Comparison of ENCODE assay signal across 8 cellular contexts in the genomic region with DNA sequence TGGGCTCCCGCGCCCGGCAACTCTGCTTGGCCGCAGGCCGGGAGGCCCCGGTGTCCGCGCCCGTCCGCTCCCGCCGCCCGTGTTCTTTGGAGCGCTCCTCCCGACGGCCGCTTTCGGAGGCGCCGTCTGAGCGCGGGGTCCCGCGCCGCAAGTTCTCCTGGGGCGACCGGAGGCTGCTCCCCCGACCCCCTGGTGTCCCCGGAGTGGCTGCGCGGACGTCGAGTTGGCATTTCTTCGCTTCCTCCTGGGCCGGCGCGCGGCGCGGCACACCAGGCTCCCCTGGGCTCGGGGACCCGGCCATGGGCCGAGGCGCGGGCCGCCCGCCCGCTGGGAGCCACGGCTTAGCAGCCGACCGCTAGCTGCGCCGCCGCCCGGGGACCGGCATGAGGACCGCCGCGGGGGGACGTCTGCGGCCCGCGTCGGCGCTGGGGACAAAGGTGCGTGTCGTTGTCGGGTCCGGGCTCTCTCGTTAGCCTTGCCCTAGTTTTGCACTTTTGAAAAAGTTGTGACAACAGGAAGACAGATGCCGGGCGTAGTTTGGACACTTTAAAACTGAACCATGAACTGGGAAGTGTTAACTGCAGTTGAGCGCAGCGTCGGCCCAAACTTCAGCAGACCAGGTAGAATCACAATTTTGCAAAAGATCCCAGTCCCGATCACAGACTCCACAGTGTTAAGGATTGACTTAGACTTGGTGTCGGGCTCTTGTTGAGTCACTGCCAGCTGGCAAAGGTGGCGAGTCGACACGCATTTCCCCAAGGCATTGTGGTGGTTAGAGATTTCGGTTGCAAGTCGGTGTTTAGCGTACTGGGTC. TPM values are rescaled to one million over a fixed set of nuclear protein-coding genes. Genes with fewer than 3 reads are reported as not detected.
DNase-seq lines count a peak whose midpoint lies in the region; ATAC-seq and TF ChIP-seq lines count a peak whose summit lies in the region.

No MANE protein-coding gene starts in this region.

- H3K9me3 ChIP-seq in CD8-positive, alpha-beta memory T cell (ENCODE audit: low read length), result no peaks in the 10 kb centered on the region
- H3K9me3 ChIP-seq in T-helper 17 cell (ENCODE audit: control insufficient read depth, low read length, poor library complexity, severe bottlenecking), result no peaks in the 10 kb centered on the region

- TF ChIP-seq CTCF in MCF 10A (IDR thresholded peaks at IDR 0.05; ENCODE audit: unreplicated experiment), result no peak

- CTCF ChIA-PET in CD8-positive, alpha-beta memory T cell (lab: Charles Lee), result no interaction called here
- CTCF ChIA-PET in MCF 10A (lab: Yijun Ruan, JAX), result interaction anchor here (0.6 to 3.7 kb wide), 2 partner anchors 95 to 108 kb away, joined by 3 to 21 read pairs; no protein-coding TSS in a partner anchor

- no peaks in the 10 kb centered on the region for H3K9me3 Mint-ChIP-seq in CD8-positive, alpha-beta memory T cell
- H3K9me3 Mint-ChIP-seq in MCF 10A (ENCODE audit: unreplicated experiment), result no peaks in the 10 kb centered on the region

- H3K27me3 Mint-ChIP-seq in CD8-positive, alpha-beta memory T cell, result no peaks in the 10 kb centered on the region
- H3K27me3 Mint-ChIP-seq in T-helper 17 cell, result no peaks in the 10 kb centered on the region
- H3K27me3 Mint-ChIP-seq in MCF 10A (ENCODE audit: insufficient read depth, unreplicated experiment), result no peaks in the 10 kb centered on the region

- H3K27ac ChIP-seq in CD8-positive, alpha-beta memory T cell (ENCODE audit: low read depth, low read length), result peak overlapping the region; percentile 89

- peak in 2 of 5 donors; percentile 9 to 20 for DNase-seq in CD8-positive, alpha-beta memory T cell
- DNase-seq in T-helper 17 cell, result peak in 2 of 3 donors; percentile 20 to 21
- peak; percentile 78 for DNase-seq in MCF 10A (ENCODE audit: unreplicated experiment)
- DNase-seq in iris pigment epithelial cell (ENCODE audit: low read depth), result peak; percentile 70
- DNase-seq in stimulated activated CD4-positive, alpha-beta T cell treated with anti-CD3 and anti-CD28 coated beads, Interleukin-12 subunit alpha, Interleukin-12 subunit beta, amount 100 ng/mL, for 4 hours, result peak; percentile 33
- no peak for DNase-seq in NCI-H128 (lab: John Stamatoyannopoulos, UW; ENCODE audit: unreplicated experiment)

- H3K4me3 Mint-ChIP-seq in CD8-positive, alpha-beta memory T cell, result peak overlapping the region; percentile 87 to 97 (median 92)
- H3K4me3 Mint-ChIP-seq in T-helper 17 cell (peak overlapping the region; percentile 91), MCF 10A (ENCODE audit: unreplicated experiment) (peak overlapping the region; percentile 96)

- intact Hi-C loops in MCF 10A (cut with micrococcal nuclease), result loop anchor here (1.0 to 10.0 kb wide), 5 partner anchors 35 to 237 kb away; no protein-coding TSS in a partner anchor

- peaks cover 9% of the 10 kb centered on the region for H3K36me3 ChIP-seq in CD8-positive, alpha-beta memory T cell (ENCODE audit: insufficient read depth, low read length)

- H3K27ac Mint-ChIP-seq in CD8-positive, alpha-beta memory T cell, result peak overlapping the region; percentile 81 to 96 (median 94)
- H3K27ac Mint-ChIP-seq in T-helper 17 cell (peak overlapping the region; percentile 79), MCF 10A (ENCODE audit: low read depth, unreplicated experiment) (peak overlapping the region; percentile 95)

- peak overlapping the region; percentile 77 for H3K4me3 ChIP-seq in CD8-positive, alpha-beta memory T cell (ENCODE audit: low read length)

- BruUV-seq in MCF 10A (replicated peaks; lab: Mats Ljungman, UMichigan), result no TSS peak

- H3K4me1 Mint-ChIP-seq in CD8-positive, alpha-beta memory T cell, result peaks cover 57 to 74% (median 66%) of the 10 kb centered on the region in 3 donors
- H3K4me1 Mint-ChIP-seq in T-helper 17 cell (peaks cover 35% of the 10 kb centered on the region), MCF 10A (ENCODE audit: insufficient read depth, unreplicated experiment) (peaks cover 37% of the 10 kb centered on the region)

- no peaks in the 10 kb centered on the region for H3K27me3 ChIP-seq in CD8-positive, alpha-beta memory T cell (ENCODE audit: insufficient read depth, low read length, poor library complexity, severe bottlenecking)

- peak; percentile 20 for ATAC-seq in GM19452 (IDR thresholded peaks at IDR 0.05; ENCODE audit: unreplicated experiment)
- ATAC-seq in HG03521 (IDR thresholded peaks at IDR 0.05; ENCODE audit: unreplicated experiment), result peak; percentile 21
- peak; percentile 11 for ATAC-seq in T-helper 17 cell

- H3K4me1 ChIP-seq in CD8-positive, alpha-beta memory T cell (ENCODE audit: insufficient read depth, low read length), result peaks cover 49% of the 10 kb centered on the region

- POLR2A ChIA-PET in CD8-positive, alpha-beta memory T cell (lab: Charles Lee), result interaction anchor here (1.0 to 1.6 kb wide), 3 partner anchors 45 to 113 kb away, joined by 3 to 4 read pairs (median 4); partner anchors contain the start of genes DNAAF8 and ROGDI
- POLR2A ChIA-PET in MCF 10A (lab: Yijun Ruan, JAX), result interaction anchor here (0.6 to 3.7 kb wide), 19 partner anchors 18 to 250 kb away, joined by 3 to 20 read pairs (median 4); partner anchors contain the start of genes ANKS3, DNAAF8, EEF2KMT and PPL

- peaks cover 0 to 38% (median 9%) of the 10 kb centered on the region in 3 donors for H3K36me3 Mint-ChIP-seq in CD8-positive, alpha-beta memory T cell
- no peaks in the 10 kb centered on the region for H3K36me3 Mint-ChIP-seq in T-helper 17 cell (ENCODE audit: low read depth)
- peaks cover 51% of the 10 kb centered on the region for H3K36me3 Mint-ChIP-seq in MCF 10A (ENCODE audit: insufficient read depth, unreplicated experiment)

RNA-seq across cellular contexts. Expression of gene UBN1, which starts 0.7 kb away (rescaled TPM):
- total RNA-seq in CD8-positive, alpha-beta memory T cell, result 10 to 100 TPM; 40.3 to 41.0 TPM
- 23.3 TPM for polyA plus RNA-seq in CD8-positive, alpha-beta memory T cell
- total RNA-seq in T-helper 17 cell, result 10 to 100 TPM; 47.5 to 69.8 TPM
- total RNA-seq in MCF 10A (2022), result 33.3 and 38.1 TPM in 2 replicates

RNA-seq across cellular contexts. Expression of gene GLYR1, which starts 0.9 kb away (rescaled TPM):
- 100 to 1,000 TPM; 104 to 110 TPM for total RNA-seq in CD8-positive, alpha-beta memory T cell
- 40.2 TPM for polyA plus RNA-seq in CD8-positive, alpha-beta memory T cell
- total RNA-seq in T-helper 17 cell, result 100 to 1,000 TPM in 1 of 2 donors, 10 to 100 TPM in 1; 91.9 to 108 TPM
- 67.3 and 77.3 TPM in 2 replicates for total RNA-seq in MCF 10A (2022)

RNA-seq across cellular contexts. Expression of gene ROGDI, which starts 45.5 kb away (rescaled TPM):
- total RNA-seq in CD8-positive, alpha-beta memory T cell, result 1 to 10 TPM; 7.4 to 8.1 TPM
- 7.8 TPM for polyA plus RNA-seq in CD8-positive, alpha-beta memory T cell
- total RNA-seq in T-helper 17 cell (10 to 100 TPM; 15.0 to 21.2 TPM), MCF 10A (2022) (5.9 and 7.0 TPM in 2 replicates)

RNA-seq across cellular contexts. Expression of gene SMIM22, which starts 52.8 kb away (rescaled TPM):
- total RNA-seq in CD8-positive, alpha-beta memory T cell, result not detected
- not detected for polyA plus RNA-seq in CD8-positive, alpha-beta memory T cell
- not detected for total RNA-seq in T-helper 17 cell
- 2.2 and 2.4 TPM in 2 replicates for total RNA-seq in MCF 10A (2022)

RNA-seq across cellular contexts. Expression of gene SEPTIN12, which starts 59.8 kb away (rescaled TPM):
- total RNA-seq in CD8-positive, alpha-beta memory T cell, result not detected
- not detected for polyA plus RNA-seq in CD8-positive, alpha-beta memory T cell
- total RNA-seq in T-helper 17 cell (not detected), MCF 10A (2022) (not detected in 2 replicates)
